1 cellular context compared by ENCODE assay signal in genomic region chr15:93288718-93289117, GRCh38.
TF ChIP-seq lines count a peak whose summit lies in the region.

No MANE protein-coding gene starts in this region.

TF ChIP-seq in WTC11, 78 proteins besides CTCF, POLR2A, EP300 and RAD21 (continued from another document):
- no peak for TF ChIP-seq ARID4B (CRISPR knock-in tag; IDR thresholded peaks at IDR 0.05; ENCODE audit: borderline replicate concordance)
- no peak for TF ChIP-seq ZBTB21 (CRISPR knock-in tag; IDR thresholded peaks at IDR 0.05; ENCODE audit: borderline replicate concordance)
- no peak for TF ChIP-seq HMGA2 (CRISPR knock-in tag; IDR thresholded peaks at IDR 0.05)
- no peak for TF ChIP-seq FOXJ3 (CRISPR knock-in tag; IDR thresholded peaks at IDR 0.05; ENCODE audit: borderline replicate concordance)
- no peak for TF ChIP-seq ZNF416 (CRISPR knock-in tag; IDR thresholded peaks at IDR 0.05)
